In genomic region chr2:132703396-132703795, GRCh38 we compare ENCODE assay signal across 20 cellular contexts. TPM values are rescaled to one million over a fixed set of nuclear protein-coding genes. Genes with fewer than 3 reads are reported as not detected.
"Had no signal": no experiment of that assay in that cellular context is flagged by ENCODE, and none has a peak within 500 bp of the region (broad histone marks: within the 10 kb centered on the region; RNA-seq: fewer than 3 reads in every experiment).

No MANE protein-coding gene starts in this region.

- H3K27ac Mint-ChIP-seq: activated CD4-positive, alpha-beta memory T cell treated with anti-CD3 and anti-CD28 coated beads for 36 hours; activated CD4-positive, alpha-beta T cell treated with anti-CD3 and anti-CD28 coated beads for 36 hours; activated naive CD8-positive, alpha-beta T cell treated with anti-CD3 and anti-CD28 coated beads for 36 hours; memory B cell; type B pancreatic cell had no signal

- H3K9me3 ChIP-seq: heart right ventricle, psoas muscle, stomach, testis had no signal

- H3K27me3 Mint-ChIP-seq: activated CD4-positive, alpha-beta memory T cell treated with anti-CD3 and anti-CD28 coated beads for 36 hours; activated CD4-positive, alpha-beta T cell treated with anti-CD3 and anti-CD28 coated beads for 36 hours; activated naive CD8-positive, alpha-beta T cell treated with anti-CD3 and anti-CD28 coated beads for 36 hours; central memory CD8-positive, alpha-beta T cell; memory B cell had no signal

- H3K27me3 ChIP-seq: heart right ventricle, testis had no signal

- H3K36me3 ChIP-seq: heart right ventricle, stomach had no signal

- H3K9me3 Mint-ChIP-seq: activated CD4-positive, alpha-beta memory T cell treated with anti-CD3 and anti-CD28 coated beads for 36 hours; activated naive CD8-positive, alpha-beta T cell treated with anti-CD3 and anti-CD28 coated beads for 36 hours; neural crest cell; type B pancreatic cell had no signal

- H3K4me3 Mint-ChIP-seq: activated CD4-positive, alpha-beta memory T cell treated with anti-CD3 and anti-CD28 coated beads for 36 hours; activated CD4-positive, alpha-beta T cell treated with anti-CD3 and anti-CD28 coated beads for 36 hours; activated naive CD8-positive, alpha-beta T cell treated with anti-CD3 and anti-CD28 coated beads for 36 hours; central memory CD8-positive, alpha-beta T cell; memory B cell; neural crest cell; type B pancreatic cell had no signal

- H3K4me3 ChIP-seq: coronary artery, heart right ventricle, psoas muscle, stomach, testis had no signal

- H3K4me1 Mint-ChIP-seq: activated CD4-positive, alpha-beta T cell treated with anti-CD3 and anti-CD28 coated beads for 36 hours; activated naive CD8-positive, alpha-beta T cell treated with anti-CD3 and anti-CD28 coated beads for 36 hours; central memory CD8-positive, alpha-beta T cell; memory B cell had no signal

- H3K36me3 Mint-ChIP-seq: activated CD4-positive, alpha-beta memory T cell treated with anti-CD3 and anti-CD28 coated beads for 36 hours; activated naive CD8-positive, alpha-beta T cell treated with anti-CD3 and anti-CD28 coated beads for 36 hours; memory B cell; type B pancreatic cell had no signal

- DNase-seq: activated CD4-positive, alpha-beta memory T cell treated with anti-CD3 and anti-CD28 coated beads for 36 hours; activated CD4-positive, alpha-beta T cell treated with anti-CD3 and anti-CD28 coated beads for 36 hours; activated naive CD4-positive, alpha-beta T cell; activated naive CD8-positive, alpha-beta T cell treated with anti-CD3 and anti-CD28 coated beads for 36 hours; heart right ventricle; psoas muscle; right cardiac atrium; small intestine; stimulated activated CD4-positive, alpha-beta T cell treated with anti-CD3 and anti-CD28 coated beads, Interleukin-15, amount 100 ng/mL, for 24 hours; stimulated activated CD4-positive, alpha-beta T cell treated with anti-CD3 and anti-CD28 coated beads, Interleukin-2, amount 100 ng/mL, for 48 hours; stomach; SW 1271; T-helper 2 cell; testis had no signal

- ATAC-seq: activated CD4-positive, alpha-beta T cell treated with anti-CD3 and anti-CD28 coated beads for 36 hours; heart right ventricle; psoas muscle; right cardiac atrium had no signal

RNA-seq across cellular contexts. Expression of gene LYPD1, which starts 33.4 kb away (rescaled TPM):
- total RNA-seq: activated CD4-positive, alpha-beta memory T cell treated with anti-CD3 and anti-CD28 coated beads for 36 hours; activated CD4-positive, alpha-beta T cell treated with anti-CD3 and anti-CD28 coated beads for 36 hours; activated naive CD8-positive, alpha-beta T cell treated with anti-CD3 and anti-CD28 coated beads for 36 hours; mononuclear cell; right cardiac atrium had no signal
